Comparison of ENCODE assay signal across 8 cellular contexts in genomic region chr11:8910662-8911039, GRCh38. TPM values are rescaled to one million over a fixed set of nuclear protein-coding genes. Genes with fewer than 3 reads are reported as not detected.
DNase-seq lines count a peak whose midpoint lies in the region; ATAC-seq, FAIRE-seq and TF ChIP-seq lines count a peak whose summit lies in the region.

No MANE protein-coding gene starts in this region.

- POLR2A ChIA-PET in A673 (lab: Charles Lee; ENCODE audit: low non-redundant PET): interaction anchor here (0.7 kb wide), 1 partner anchor 185 kb away, joined by 3 read pairs; no protein-coding TSS in a partner anchor

- TF ChIP-seq POLR2A in Peyer's patch (IDR thresholded peaks at IDR 0.05) (no peak), prostate gland (IDR thresholded peaks at IDR 0.05) (no peak), GM12891 (IDR thresholded peaks at IDR 0.05; ENCODE audit: low read depth, low read length) (no peak)

- no peak for FAIRE-seq in GM12891 (lab: Jason Lieb, UNC)

- H3K4me1 ChIP-seq in A673 (ENCODE audit: insufficient read depth, low read length, poor library complexity, severe bottlenecking): peaks cover 15% of the 10 kb centered on the region
- peaks cover 0 to 30% (median 0%) of the 10 kb centered on the region in 4 donors for H3K4me1 ChIP-seq in Peyer's patch
- H3K4me1 ChIP-seq in prostate gland (replicated peaks): no peaks in the 10 kb centered on the region

- no peak for TF ChIP-seq CTCF in A673 (conservative IDR thresholded peaks at IDR 0.05; ENCODE audit: low read depth, low read length)
- no peak for TF ChIP-seq CTCF in Peyer's patch (IDR thresholded peaks at IDR 0.05)
- TF ChIP-seq CTCF in fibroblast of mammary gland (conservative IDR thresholded peaks at IDR 0.05; ENCODE audit: control insufficient read depth, insufficient read depth, low read depth, low read length): no peak
- TF ChIP-seq CTCF in prostate gland (IDR thresholded peaks at IDR 0.05): no peak

- intact Hi-C loops in A673 (cut with micrococcal nuclease; ENCODE audit: unreplicated experiment) (loop anchor here (2.0 to 5.0 kb wide), 3 partner anchors 54 to 223 kb away; partner anchors contain the start of gene TMEM9B), prostate gland (cut with DNase I) (loop anchor here (2.0 to 5.0 kb wide), 2 partner anchors 38 to 98 kb away; no protein-coding TSS in a partner anchor)

- 9% methylated on average over 9 of the region's 22 CpGs for WGBS in prostate gland

- no peak overlapping the region for H3K27ac ChIP-seq in A673 (ENCODE audit: low read depth, low read length, poor library complexity, severe bottlenecking)
- peak overlapping the region; percentile 76 to 94 (median 86) for H3K27ac ChIP-seq in Peyer's patch
- H3K27ac ChIP-seq in prostate gland: peak overlapping the region; percentile 74 to 84

- ATAC-seq in GM21576 (IDR thresholded peaks at IDR 0.05; ENCODE audit: unreplicated experiment): peak; percentile 25
- no peak for ATAC-seq in HG03097 (IDR thresholded peaks at IDR 0.05; ENCODE audit: low FRiP score, unreplicated experiment)

- peak overlapping the region; percentile 97 for H3K4me3 ChIP-seq in A673 (ENCODE audit: low read depth, low read length, poor library complexity, severe bottlenecking)
- H3K4me3 ChIP-seq in Peyer's patch: peak overlapping the region; percentile 56 to 96 (median 78)
- H3K4me3 ChIP-seq in fibroblast of mammary gland (ENCODE audit: control insufficient read depth, low read depth, low read length): peak overlapping the region; percentile 60
- H3K4me3 ChIP-seq in prostate gland: peak overlapping the region; percentile 55 to 69

- no TSS peak for BruUV-seq in A673 (replicated peaks; lab: Mats Ljungman, UMichigan)

- H3K36me3 ChIP-seq in A673 (ENCODE audit: insufficient read depth, low read length, poor library complexity, severe bottlenecking): no peaks in the 10 kb centered on the region
- H3K36me3 ChIP-seq in Peyer's patch: no peaks in the 10 kb centered on the region
- H3K36me3 ChIP-seq in prostate gland: no peaks in the 10 kb centered on the region

- H3K9me3 ChIP-seq in A673 (ENCODE audit: low read depth, low read length, poor library complexity, severe bottlenecking): no peaks in the 10 kb centered on the region
- no peaks in the 10 kb centered on the region for H3K9me3 ChIP-seq in Peyer's patch
- H3K9me3 ChIP-seq in prostate gland: no peaks in the 10 kb centered on the region

- no peak for DNase-seq in A673 (ENCODE audit: low spot score)
- DNase-seq in Peyer's patch: no peak
- DNase-seq in fibroblast of mammary gland (ENCODE audit: low read depth): no peak
- DNase-seq in prostate gland (ENCODE audit: low spot score): no peak
- no peak for DNase-seq in NCI-H526 treated with DMSO at 0.1 percent for 48 hours (lab: John Stamatoyannopoulos, UW)
- DNase-seq in GM12891 (ENCODE audit: insufficient read length, low spot score): no peak

- H3K27me3 ChIP-seq in A673 (replicated peaks; ENCODE audit: insufficient read depth, low read depth, low read length, poor library complexity): no peaks in the 10 kb centered on the region
- no peaks in the 10 kb centered on the region for H3K27me3 ChIP-seq in Peyer's patch
- H3K27me3 ChIP-seq in prostate gland (replicated peaks; ENCODE audit: insufficient read depth): no peaks in the 10 kb centered on the region

- CTCF ChIA-PET in A673 (lab: Charles Lee): no interaction called here

TF ChIP-seq in GM12891, 5 proteins besides CTCF, POLR2A, EP300 and RAD21:
- TF ChIP-seq POLR2AphosphoS5 (IDR thresholded peaks at IDR 0.05; ENCODE audit: low read depth, low read length) (no peak), TAF1 (IDR thresholded peaks at IDR 0.05; ENCODE audit: low read depth, low read length) (no peak), PAX5 (IDR thresholded peaks at IDR 0.05; ENCODE audit: insufficient read depth, low read length, severe bottlenecking) (no peak), POU2F2 (IDR thresholded peaks at IDR 0.05; ENCODE audit: low read depth, low read length) (no peak), SPI1 (IDR thresholded peaks at IDR 0.05; ENCODE audit: low read depth, low read length) (no peak)
TF ChIP-seq in GM12891: peak in this region for 0.

RNA-seq across cellular contexts. Expression of gene AKIP1, which starts 0.3 kb away (rescaled TPM):
- 26.7 and 28.9 TPM in 2 replicates for total RNA-seq in A673 (2021)
- 10 to 100 TPM in 2 of 4 donors, 1 to 10 TPM in 2; 8.6 to 21.7 (median 12.5) TPM for total RNA-seq in Peyer's patch
- 10 to 100 TPM; 23.8 to 47.1 TPM for total RNA-seq in prostate gland
- polyA plus RNA-seq in GM12891 (2012; ENCODE audit: low read depth, missing spikeins): 20.1 TPM

RNA-seq across cellular contexts. Expression of gene C11orf16, which starts 22.1 kb away (rescaled TPM):
- not detected in 2 replicates for total RNA-seq in A673 (2021)
- not detected for total RNA-seq in Peyer's patch
- total RNA-seq in prostate gland: not detected
- not detected for polyA plus RNA-seq in GM12891 (2012; ENCODE audit: low read depth, missing spikeins)

RNA-seq across cellular contexts. Expression of gene ASCL3, which starts 32.2 kb away (rescaled TPM):
- total RNA-seq in A673 (2021) (not detected in 2 replicates), Peyer's patch (not detected), prostate gland (not detected)
- polyA plus RNA-seq in GM12891 (2012; ENCODE audit: low read depth, missing spikeins): not detected

RNA-seq across cellular contexts. Expression of gene TMEM9B, which starts 53.6 kb away (rescaled TPM):
- total RNA-seq in A673 (2021) (9.1 and 11.3 TPM in 2 replicates), Peyer's patch (10 to 100 TPM; 23.1 to 84.2 (median 53.6) TPM), prostate gland (10 to 100 TPM; 51.3 to 58.9 TPM)
- polyA plus RNA-seq in GM12891 (2012; ENCODE audit: low read depth, missing spikeins): 21.1 TPM
